16 cellular contexts compared by ENCODE assay signal in the genomic region with DNA sequence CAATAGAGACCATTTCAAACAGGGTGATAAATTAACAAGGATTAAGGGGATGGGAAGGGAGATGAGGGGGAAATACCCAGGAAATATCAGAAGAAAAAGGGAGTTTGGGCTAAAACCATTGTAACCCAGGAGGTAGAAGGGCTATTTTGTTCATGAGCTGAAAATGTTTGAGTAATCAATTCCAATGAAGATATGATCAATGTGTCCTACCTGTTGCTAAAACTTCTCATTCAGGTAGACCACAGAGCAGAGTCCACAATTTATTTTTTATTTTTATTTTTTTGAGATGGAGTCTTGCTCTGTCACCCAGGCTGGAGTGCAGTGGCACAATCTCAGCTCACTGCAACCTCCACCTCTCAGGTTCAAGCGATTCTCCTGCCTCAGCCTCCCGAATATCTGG. TPM values are rescaled to one million over a fixed set of nuclear protein-coding genes. Genes with fewer than 3 reads are reported as not detected.
"Had no signal": no experiment of that assay in that cellular context is flagged by ENCODE, and none has a peak within 500 bp of the region (broad histone marks: within the 10 kb centered on the region; RNA-seq: fewer than 3 reads in every experiment).

No MANE protein-coding gene starts in this region.

RNA-seq across cellular contexts. Expression of gene KLHL10, which starts 1.8 kb away (rescaled TPM):
- total RNA-seq: naive thymus-derived CD8-positive, alpha-beta T cell; natural killer cell; natural killer cell treated with Interleukin-12 subunit alpha and Interleukin-12 subunit beta and Interleukin-15 and Interleukin-18, amount 100 ng/mL, for 72 hours; neural crest cell; occipital lobe; osteocyte; pancreas; progenitor cell of endocrine pancreas; psoas muscle; pulmonary artery endothelial cell; right atrium auricular region; right lobe of liver; sciatic nerve; skeletal muscle tissue; smooth muscle cell had no signal
- polyA plus RNA-seq: neural cell, smooth muscle cell had no signal

RNA-seq across cellular contexts. Expression of gene FKBP10, which starts 26.6 kb away (rescaled TPM):
- total RNA-seq: naive thymus-derived CD8-positive, alpha-beta T cell had no signal
- polyA plus RNA-seq: naive thymus-derived CD8-positive, alpha-beta T cell had no signal
